ENCODE assay signal across 16 cellular contexts in the genomic region with DNA sequence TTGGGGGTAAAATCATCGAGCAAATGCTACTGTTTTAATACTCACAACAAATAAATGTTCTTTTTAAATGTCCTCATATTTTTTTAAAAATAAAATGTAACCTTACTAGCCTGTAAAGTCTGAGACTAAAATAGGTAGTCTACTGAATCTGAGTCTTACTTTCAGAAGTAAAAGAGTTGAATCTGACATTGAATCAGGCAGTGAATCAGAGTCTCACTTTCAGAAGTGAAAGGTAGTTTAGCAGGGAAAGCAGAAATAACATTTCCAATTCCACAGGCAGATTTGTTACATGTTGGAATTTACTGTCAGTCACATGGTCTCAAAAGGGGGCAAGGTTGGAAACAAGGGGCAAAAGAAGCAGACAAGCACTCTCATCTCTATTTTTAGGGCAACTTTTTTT.
DNase-seq lines count a peak whose midpoint lies in the region; ATAC-seq and TF ChIP-seq lines count a peak whose summit lies in the region.
"Had no signal": no experiment of that assay in that cellular context is flagged by ENCODE, and none has a peak within 500 bp of the region (broad histone marks: within the 10 kb centered on the region; RNA-seq: fewer than 3 reads in every experiment).

No MANE protein-coding gene starts in this region.

- TF ChIP-seq POLR2A in suprapubic skin (IDR thresholded peaks at IDR 0.05), result no peak

- H3K27ac Mint-ChIP-seq in activated CD4-positive, alpha-beta T cell treated with anti-CD3 and anti-CD28 coated beads for 36 hours, result no peak overlapping the region
- H3K27ac Mint-ChIP-seq: CD8-positive, alpha-beta T cell; HFFc6 had no signal

- H3K27me3 Mint-ChIP-seq in activated CD4-positive, alpha-beta T cell treated with anti-CD3 and anti-CD28 coated beads for 36 hours, result no peaks in the 10 kb centered on the region

- no peaks in the 10 kb centered on the region for H3K9me3 Mint-ChIP-seq in activated CD4-positive, alpha-beta T cell treated with anti-CD3 and anti-CD28 coated beads for 36 hours (ENCODE audit: low read depth)
- H3K9me3 Mint-ChIP-seq: CD8-positive, alpha-beta T cell; HFFc6 had no signal

- H3K27me3 ChIP-seq in suprapubic skin, result no peaks in the 10 kb centered on the region
- H3K27me3 ChIP-seq: SJSA1 had no signal

- H3K27ac ChIP-seq in suprapubic skin, result no peak overlapping the region
- H3K27ac ChIP-seq: epithelial cell of prostate, SJSA1 had no signal

- H3K36me3 ChIP-seq in suprapubic skin, result no peaks in the 10 kb centered on the region
- H3K36me3 ChIP-seq: SJSA1 had no signal

- H3K4me1 ChIP-seq in suprapubic skin, result no peaks in the 10 kb centered on the region

- DNase-seq in activated CD4-positive, alpha-beta T cell treated with anti-CD3 and anti-CD28 coated beads for 36 hours, result no peak
- DNase-seq in activated CD4-positive, alpha-beta T cell treated with anti-CD3 and anti-CD28 coated beads, Interleukin-2, amount 50 U/mL, for 1 hour, result no peak
- peak; percentile 39 for DNase-seq in kidney tubule cell (ENCODE audit: low spot score)
- DNase-seq in suprapubic skin (ENCODE audit: low spot score in 2 of 2), result no peak
- DNase-seq in left ventricle myocardium superior, result no peak
- DNase-seq in DMS153 treated with DMSO at 0.1 percent for 48 hours (lab: John Stamatoyannopoulos, UW; ENCODE audit: unreplicated experiment), result no peak
- DNase-seq: 8988T; activated CD8-positive, alpha-beta memory T cell treated with anti-CD3 and anti-CD28 coated beads, Interleukin-2, amount 50 U/mL, for 4 hours; CD8-positive, alpha-beta T cell; GF-D8; HFFc6; posterior cingulate gyrus had no signal

- peak; percentile 72 for ATAC-seq in activated CD4-positive, alpha-beta T cell treated with anti-CD3 and anti-CD28 coated beads for 36 hours
- ATAC-seq in GM21717 (IDR thresholded peaks at IDR 0.05; ENCODE audit: unreplicated experiment) (peak; percentile 78), HG03159 (IDR thresholded peaks at IDR 0.05; ENCODE audit: unreplicated experiment) (peak; percentile 49), left ventricle myocardium superior (no peak)
- ATAC-seq: CD8-positive, alpha-beta T cell had no signal

- intact Hi-C loops in activated CD4-positive, alpha-beta T cell treated with anti-CD3 and anti-CD28 coated beads for 36 hours (cut with DNase I, micrococcal nuclease), result no loop called here
- intact Hi-C loops in left ventricle myocardium superior (cut with micrococcal nuclease), result no loop called here

- H3K9me3 ChIP-seq in suprapubic skin, result no peaks in the 10 kb centered on the region
- H3K9me3 ChIP-seq: SJSA1 had no signal

- no peak overlapping the region for H3K4me3 ChIP-seq in suprapubic skin
- H3K4me3 ChIP-seq: SJSA1 had no signal

- peaks cover 10% of the 10 kb centered on the region for H3K36me3 Mint-ChIP-seq in activated CD4-positive, alpha-beta T cell treated with anti-CD3 and anti-CD28 coated beads for 36 hours (ENCODE audit: low read depth)

- no peak for TF ChIP-seq EP300 in suprapubic skin (IDR thresholded peaks at IDR 0.05)

- H3K4me3 Mint-ChIP-seq in activated CD4-positive, alpha-beta T cell treated with anti-CD3 and anti-CD28 coated beads for 36 hours, result no peak overlapping the region
- H3K4me3 Mint-ChIP-seq: CD8-positive, alpha-beta T cell; HFFc6 had no signal

- POLR2A ChIA-PET in activated CD4-positive, alpha-beta T cell treated with anti-CD3 and anti-CD28 coated beads for 36 hours (lab: Charles Lee), result no interaction called here

- WGBS in suprapubic skin, result 88% methylated on average over 1 of the region's 1 CpG

- peaks cover 10% of the 10 kb centered on the region for H3K4me1 Mint-ChIP-seq in activated CD4-positive, alpha-beta T cell treated with anti-CD3 and anti-CD28 coated beads for 36 hours

- CTCF ChIA-PET in activated CD4-positive, alpha-beta T cell treated with anti-CD3 and anti-CD28 coated beads for 36 hours (lab: Charles Lee), result no interaction called here

- no peak for TF ChIP-seq CTCF in suprapubic skin (IDR thresholded peaks at IDR 0.05)
